In the genomic region with DNA sequence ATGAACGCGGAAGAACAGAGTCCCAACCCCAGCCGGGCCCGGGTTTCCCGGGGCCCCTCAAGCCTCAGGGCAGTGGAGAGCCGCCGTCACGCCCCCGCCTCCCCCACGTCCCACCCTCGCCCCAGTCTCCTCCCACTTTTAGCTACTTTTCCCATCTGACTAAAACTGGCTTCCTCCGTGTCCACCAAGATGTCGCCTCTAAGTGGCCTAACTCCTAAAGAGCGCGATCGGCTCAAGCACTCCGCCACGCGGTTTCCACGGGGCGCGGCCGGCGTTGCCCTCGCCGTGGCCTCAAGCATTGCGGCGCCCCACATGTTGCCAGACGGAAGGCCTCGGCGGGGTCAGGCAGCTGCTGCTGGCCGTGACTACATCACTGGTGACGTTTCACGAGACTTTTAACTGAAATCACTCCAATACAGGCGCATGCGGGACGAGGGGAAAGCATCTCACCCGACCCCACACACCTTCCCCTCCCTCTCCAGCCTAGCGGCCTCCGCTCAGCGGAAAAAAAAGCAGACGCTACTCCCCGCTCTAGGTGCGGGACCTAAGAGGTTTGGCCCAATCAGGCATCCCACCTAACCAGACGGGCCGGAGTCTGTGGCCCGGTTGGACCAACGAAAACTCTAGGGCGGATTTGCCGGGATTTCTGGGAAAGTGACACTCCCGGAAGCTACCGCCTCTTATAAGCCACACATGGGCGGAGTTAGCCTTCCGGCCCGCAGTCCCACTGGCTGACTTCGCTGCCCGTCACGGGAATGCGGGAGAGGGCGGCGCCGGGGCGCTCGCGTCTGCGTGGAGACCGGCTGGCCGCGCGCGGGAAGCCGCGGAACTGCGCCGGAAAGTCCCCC, we compare ENCODE assay signal across 1 cellular context.
TF ChIP-seq lines count a peak whose summit lies in the region.

NXT1 (plus strand) TSS at position 785 of the 848 bp plus-strand sequence. CDS start 3,251 bp downstream, outside the sequence.

TF ChIP-seq in K562, 482 proteins besides CTCF, POLR2A, EP300 and RAD21 (continued from another document and continues in another):
- TF ChIP-seq, protein P1, sequence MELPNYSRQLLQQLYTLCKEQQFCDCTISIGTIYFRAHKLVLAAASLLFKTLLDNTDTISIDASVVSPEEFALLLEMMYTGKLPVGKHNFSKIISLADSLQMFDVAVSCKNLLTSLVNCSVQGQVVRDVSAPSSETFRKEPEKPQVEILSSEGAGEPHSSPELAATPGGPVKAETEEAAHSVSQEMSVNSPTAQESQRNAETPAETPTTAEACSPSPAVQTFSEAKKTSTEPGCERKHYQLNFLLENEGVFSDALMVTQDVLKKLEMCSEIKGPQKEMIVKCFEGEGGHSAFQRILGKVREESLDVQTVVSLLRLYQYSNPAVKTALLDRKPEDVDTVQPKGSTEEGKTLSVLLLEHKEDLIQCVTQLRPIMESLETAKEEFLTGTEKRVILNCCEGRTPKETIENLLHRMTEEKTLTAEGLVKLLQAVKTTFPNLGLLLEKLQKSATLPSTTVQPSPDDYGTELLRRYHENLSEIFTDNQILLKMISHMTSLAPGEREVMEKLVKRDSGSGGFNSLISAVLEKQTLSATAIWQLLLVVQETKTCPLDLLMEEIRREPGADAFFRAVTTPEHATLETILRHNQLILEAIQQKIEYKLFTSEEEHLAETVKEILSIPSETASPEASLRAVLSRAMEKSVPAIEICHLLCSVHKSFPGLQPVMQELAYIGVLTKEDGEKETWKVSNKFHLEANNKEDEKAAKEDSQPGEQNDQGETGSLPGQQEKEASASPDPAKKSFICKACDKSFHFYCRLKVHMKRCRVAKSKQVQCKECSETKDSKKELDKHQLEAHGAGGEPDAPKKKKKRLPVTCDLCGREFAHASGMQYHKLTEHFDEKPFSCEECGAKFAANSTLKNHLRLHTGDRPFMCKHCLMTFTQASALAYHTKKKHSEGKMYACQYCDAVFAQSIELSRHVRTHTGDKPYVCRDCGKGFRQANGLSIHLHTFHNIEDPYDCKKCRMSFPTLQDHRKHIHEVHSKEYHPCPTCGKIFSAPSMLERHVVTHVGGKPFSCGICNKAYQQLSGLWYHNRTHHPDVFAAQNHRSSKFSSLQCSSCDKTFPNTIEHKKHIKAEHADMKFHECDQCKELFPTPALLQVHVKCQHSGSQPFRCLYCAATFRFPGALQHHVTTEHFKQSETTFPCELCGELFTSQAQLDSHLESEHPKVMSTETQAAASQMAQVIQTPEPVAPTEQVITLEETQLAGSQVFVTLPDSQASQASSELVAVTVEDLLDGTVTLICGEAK (IDR thresholded peaks at IDR 0.05): peak; percentile 94
- TF ChIP-seq, protein P1 (CRISPR knock-in tag; IDR thresholded peaks at IDR 0.05): no peak
- TF ChIP-seq MNT (conservative IDR thresholded peaks at IDR 0.05): peak; percentile 71 to 73; a peak in 3 of 4 replicates
- no peak for TF ChIP-seq TRIM24 (IDR thresholded peaks at IDR 0.05)
- TF ChIP-seq EP400 (IDR thresholded peaks at IDR 0.05): peak; percentile 89
- no peak for TF ChIP-seq CREB3 (tag; conservative IDR thresholded peaks at IDR 0.05; ENCODE audit: low read depth)
- TF ChIP-seq SREBF1 (IDR thresholded peaks at IDR 0.05; ENCODE audit: borderline replicate concordance, low read depth, low read length): no peak
- no peak for TF ChIP-seq ZNF57 (CRISPR knock-in tag; IDR thresholded peaks at IDR 0.05)
- no peak for TF ChIP-seq CGGBP1 (CRISPR knock-in tag; IDR thresholded peaks at IDR 0.05)
- no peak for TF ChIP-seq HBP1 (CRISPR knock-in tag; IDR thresholded peaks at IDR 0.05)
- 0 out of 2 replicates have a peak, but pooled peaks have one; percentile 17 for TF ChIP-seq ZBTB2 (IDR thresholded peaks at IDR 0.05)
- TF ChIP-seq, protein P2, sequence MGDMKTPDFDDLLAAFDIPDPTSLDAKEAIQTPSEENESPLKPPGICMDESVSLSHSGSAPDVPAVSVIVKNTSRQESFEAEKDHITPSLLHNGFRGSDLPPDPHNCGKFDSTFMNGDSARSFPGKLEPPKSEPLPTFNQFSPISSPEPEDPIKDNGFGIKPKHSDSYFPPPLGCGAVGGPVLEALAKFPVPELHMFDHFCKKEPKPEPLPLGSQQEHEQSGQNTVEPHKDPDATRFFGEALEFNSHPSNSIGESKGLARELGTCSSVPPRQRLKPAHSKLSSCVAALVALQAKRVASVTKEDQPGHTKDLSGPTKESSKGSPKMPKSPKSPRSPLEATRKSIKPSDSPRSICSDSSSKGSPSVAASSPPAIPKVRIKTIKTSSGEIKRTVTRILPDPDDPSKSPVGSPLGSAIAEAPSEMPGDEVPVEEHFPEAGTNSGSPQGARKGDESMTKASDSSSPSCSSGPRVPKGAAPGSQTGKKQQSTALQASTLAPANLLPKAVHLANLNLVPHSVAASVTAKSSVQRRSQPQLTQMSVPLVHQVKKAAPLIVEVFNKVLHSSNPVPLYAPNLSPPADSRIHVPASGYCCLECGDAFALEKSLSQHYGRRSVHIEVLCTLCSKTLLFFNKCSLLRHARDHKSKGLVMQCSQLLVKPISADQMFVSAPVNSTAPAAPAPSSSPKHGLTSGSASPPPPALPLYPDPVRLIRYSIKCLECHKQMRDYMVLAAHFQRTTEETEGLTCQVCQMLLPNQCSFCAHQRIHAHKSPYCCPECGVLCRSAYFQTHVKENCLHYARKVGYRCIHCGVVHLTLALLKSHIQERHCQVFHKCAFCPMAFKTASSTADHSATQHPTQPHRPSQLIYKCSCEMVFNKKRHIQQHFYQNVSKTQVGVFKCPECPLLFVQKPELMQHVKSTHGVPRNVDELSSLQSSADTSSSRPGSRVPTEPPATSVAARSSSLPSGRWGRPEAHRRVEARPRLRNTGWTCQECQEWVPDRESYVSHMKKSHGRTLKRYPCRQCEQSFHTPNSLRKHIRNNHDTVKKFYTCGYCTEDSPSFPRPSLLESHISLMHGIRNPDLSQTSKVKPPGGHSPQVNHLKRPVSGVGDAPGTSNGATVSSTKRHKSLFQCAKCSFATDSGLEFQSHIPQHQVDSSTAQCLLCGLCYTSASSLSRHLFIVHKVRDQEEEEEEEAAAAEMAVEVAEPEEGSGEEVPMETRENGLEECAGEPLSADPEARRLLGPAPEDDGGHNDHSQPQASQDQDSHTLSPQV (IDR thresholded peaks at IDR 0.05): peak; percentile 70
- TF ChIP-seq, protein P3, sequence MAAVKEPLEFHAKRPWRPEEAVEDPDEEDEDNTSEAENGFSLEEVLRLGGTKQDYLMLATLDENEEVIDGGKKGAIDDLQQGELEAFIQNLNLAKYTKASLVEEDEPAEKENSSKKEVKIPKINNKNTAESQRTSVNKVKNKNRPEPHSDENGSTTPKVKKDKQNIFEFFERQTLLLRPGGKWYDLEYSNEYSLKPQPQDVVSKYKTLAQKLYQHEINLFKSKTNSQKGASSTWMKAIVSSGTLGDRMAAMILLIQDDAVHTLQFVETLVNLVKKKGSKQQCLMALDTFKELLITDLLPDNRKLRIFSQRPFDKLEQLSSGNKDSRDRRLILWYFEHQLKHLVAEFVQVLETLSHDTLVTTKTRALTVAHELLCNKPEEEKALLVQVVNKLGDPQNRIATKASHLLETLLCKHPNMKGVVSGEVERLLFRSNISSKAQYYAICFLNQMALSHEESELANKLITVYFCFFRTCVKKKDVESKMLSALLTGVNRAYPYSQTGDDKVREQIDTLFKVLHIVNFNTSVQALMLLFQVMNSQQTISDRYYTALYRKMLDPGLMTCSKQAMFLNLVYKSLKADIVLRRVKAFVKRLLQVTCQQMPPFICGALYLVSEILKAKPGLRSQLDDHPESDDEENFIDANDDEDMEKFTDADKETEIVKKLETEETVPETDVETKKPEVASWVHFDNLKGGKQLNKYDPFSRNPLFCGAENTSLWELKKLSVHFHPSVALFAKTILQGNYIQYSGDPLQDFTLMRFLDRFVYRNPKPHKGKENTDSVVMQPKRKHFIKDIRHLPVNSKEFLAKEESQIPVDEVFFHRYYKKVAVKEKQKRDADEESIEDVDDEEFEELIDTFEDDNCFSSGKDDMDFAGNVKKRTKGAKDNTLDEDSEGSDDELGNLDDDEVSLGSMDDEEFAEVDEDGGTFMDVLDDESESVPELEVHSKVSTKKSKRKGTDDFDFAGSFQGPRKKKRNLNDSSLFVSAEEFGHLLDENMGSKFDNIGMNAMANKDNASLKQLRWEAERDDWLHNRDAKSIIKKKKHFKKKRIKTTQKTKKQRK (IDR thresholded peaks at IDR 0.05; ENCODE audit: borderline replicate concordance, low read depth, low read length): no peak; the same call in 1 of the 2 replicates
- peak; percentile 72 for TF ChIP-seq SMAD4 (CRISPR knock-in tag; conservative IDR thresholded peaks at IDR 0.05)
- peak; percentile 90 for TF ChIP-seq POLR2G (IDR thresholded peaks at IDR 0.05; ENCODE audit: low read depth, low read length)
- TF ChIP-seq JUN (IDR thresholded peaks at IDR 0.05; ENCODE audit: borderline replicate concordance, low read depth, low read length): no peak
- TF ChIP-seq JUN (CRISPR knock-in tag; IDR thresholded peaks at IDR 0.05; ENCODE audit: borderline replicate concordance): no peak
- TF ChIP-seq, protein P4, sequence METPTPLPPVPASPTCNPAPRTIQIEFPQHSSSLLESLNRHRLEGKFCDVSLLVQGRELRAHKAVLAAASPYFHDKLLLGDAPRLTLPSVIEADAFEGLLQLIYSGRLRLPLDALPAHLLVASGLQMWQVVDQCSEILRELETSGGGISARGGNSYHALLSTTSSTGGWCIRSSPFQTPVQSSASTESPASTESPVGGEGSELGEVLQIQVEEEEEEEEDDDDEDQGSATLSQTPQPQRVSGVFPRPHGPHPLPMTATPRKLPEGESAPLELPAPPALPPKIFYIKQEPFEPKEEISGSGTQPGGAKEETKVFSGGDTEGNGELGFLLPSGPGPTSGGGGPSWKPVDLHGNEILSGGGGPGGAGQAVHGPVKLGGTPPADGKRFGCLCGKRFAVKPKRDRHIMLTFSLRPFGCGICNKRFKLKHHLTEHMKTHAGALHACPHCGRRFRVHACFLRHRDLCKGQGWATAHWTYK (CRISPR knock-in tag; IDR thresholded peaks at IDR 0.05): no peak
- no peak for TF ChIP-seq ZC3H8 (IDR thresholded peaks at IDR 0.05)
